In the genomic region with DNA sequence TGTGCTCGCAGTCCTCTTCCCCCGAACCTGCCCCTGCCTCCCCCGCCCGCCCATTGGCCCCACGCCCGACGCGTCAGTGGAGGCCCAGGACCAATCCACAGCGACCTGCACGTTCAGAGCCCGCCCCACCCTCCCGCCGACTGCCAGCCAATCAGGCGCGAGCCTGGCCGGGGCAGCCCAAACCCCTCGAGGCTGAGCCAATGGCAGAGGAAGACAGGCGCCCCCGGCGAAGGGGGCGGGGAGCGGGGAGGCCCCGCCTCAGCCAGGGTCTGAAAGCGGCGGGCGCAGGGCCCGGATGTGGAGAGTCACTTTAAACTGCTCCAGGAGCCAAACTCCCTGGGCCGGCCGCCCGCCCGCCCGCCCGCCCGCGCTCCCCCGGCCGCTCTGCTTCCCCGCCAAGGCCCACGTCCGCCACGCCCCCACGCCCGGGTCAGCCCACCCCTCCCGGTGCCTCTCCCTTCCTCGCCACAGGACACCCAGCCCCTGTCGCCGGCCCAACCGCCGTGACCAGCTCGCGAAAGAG, we compare ENCODE assay signal across 8 cellular contexts. TPM values are rescaled to one million over a fixed set of nuclear protein-coding genes. Genes with fewer than 3 reads are reported as not detected.
DNase-seq lines count a peak whose midpoint lies in the region; ATAC-seq lines count a peak whose summit lies in the region.

No MANE protein-coding gene starts in this region.

- CTCF ChIA-PET in activated naive CD4-positive, alpha-beta T cell treated with anti-CD3 and anti-CD28 coated beads, Interleukin-2, amount 10 ng/mL, durations not matched to agents 7 days and 5 days (lab: Charles Lee): no interaction called here

- peak; percentile 79 for ATAC-seq in HG02571 (IDR thresholded peaks at IDR 0.05; ENCODE audit: unreplicated experiment)

- in situ Hi-C loops in SK-MEL-5 (cut with HindIII; ENCODE audit: low pct_unique_long_range_greater_than_20kb, low sequenced_read_pairs): no loop called here

- peak overlapping the region; percentile 99 for H3K4me3 Mint-ChIP-seq in activated naive CD4-positive, alpha-beta T cell treated with anti-CD3 and anti-CD28 coated beads, Interleukin-2, amount 10 ng/mL, durations not matched to agents 7 days and 5 days

- DNase-seq in GF-D8 (lab: John Stamatoyannopoulos, UW): peak; percentile 90
- peak; percentile 99 for DNase-seq in NAMALWA (ENCODE audit: low spot score)
- peak; percentile 97 for DNase-seq in SK-MEL-5 (ENCODE audit: low read depth, low spot score)
- peak; percentile 100 for DNase-seq in activated naive CD4-positive, alpha-beta T cell treated with anti-CD3 and anti-CD28 coated beads, Interleukin-2, amount 10 ng/mL, durations not matched to agents 7 days and 5 days
- DNase-seq in globus pallidus (ENCODE audit: low spot score): peak; percentile 99
- DNase-seq in non-pigmented ciliary epithelial cell (ENCODE audit: low read depth): peak; percentile 90
- DNase-seq in substantia nigra (lab: John Stamatoyannopoulos, UW): peak; percentile 90 to 100 (median 99)

- H3K4me1 Mint-ChIP-seq in activated naive CD4-positive, alpha-beta T cell treated with anti-CD3 and anti-CD28 coated beads, Interleukin-2, amount 10 ng/mL, durations not matched to agents 7 days and 5 days: peaks cover 25% of the 10 kb centered on the region

- peak overlapping the region; percentile 95 for H3K27ac Mint-ChIP-seq in activated naive CD4-positive, alpha-beta T cell treated with anti-CD3 and anti-CD28 coated beads, Interleukin-2, amount 10 ng/mL, durations not matched to agents 7 days and 5 days

- H3K27ac ChIP-seq in substantia nigra (ENCODE audit: low read depth, low read length, poor library complexity, severe bottlenecking): peak overlapping the region; percentile 94

- peaks cover 9% of the 10 kb centered on the region for H3K36me3 Mint-ChIP-seq in activated naive CD4-positive, alpha-beta T cell treated with anti-CD3 and anti-CD28 coated beads, Interleukin-2, amount 10 ng/mL, durations not matched to agents 7 days and 5 days

- H3K9me3 Mint-ChIP-seq in activated naive CD4-positive, alpha-beta T cell treated with anti-CD3 and anti-CD28 coated beads, Interleukin-2, amount 10 ng/mL, durations not matched to agents 7 days and 5 days: peaks cover 8% of the 10 kb centered on the region

- H3K27me3 Mint-ChIP-seq in activated naive CD4-positive, alpha-beta T cell treated with anti-CD3 and anti-CD28 coated beads, Interleukin-2, amount 10 ng/mL, durations not matched to agents 7 days and 5 days: no peaks in the 10 kb centered on the region

RNA-seq across cellular contexts. Expression of a gene that starts 0.5 kb away (rescaled TPM):
- 4.1 and 4.3 TPM in 2 replicates for total RNA-seq in SK-MEL-5 (2014; rRNA removed; shearing (Covaris generic))
- 12.6 and 15.7 TPM in 2 replicates for polyA plus RNA-seq in SK-MEL-5 (2015; cell fraction: cytosol; rRNA removed)
- polyA plus RNA-seq in SK-MEL-5 (2015; cell fraction: nucleus; rRNA removed): 7.4 and 10.2 TPM in 2 replicates

Comparison
In these comparisons a context has a peak if more than half of its experiments do, and no peak if none do; other contexts are left out.
1. Peak in every context shown above with its lines: DNase-seq, ATAC-seq and H3K27ac ChIP-seq.